In genomic region chr14:65433157-65433556, GRCh38 we compare ENCODE assay signal across 15 cellular contexts. TPM values are rescaled to one million over a fixed set of nuclear protein-coding genes. Genes with fewer than 3 reads are reported as not detected.
DNase-seq lines count a peak whose midpoint lies in the region; ATAC-seq, FAIRE-seq and TF ChIP-seq lines count a peak whose summit lies in the region.
"Had no signal": no experiment of that assay in that cellular context is flagged by ENCODE, and none has a peak within 500 bp of the region (broad histone marks: within the 10 kb centered on the region; RNA-seq: fewer than 3 reads in every experiment).

No MANE protein-coding gene starts in this region.

- peak overlapping the region; percentile 22 for H3K27ac Mint-ChIP-seq in Calu3 (ENCODE audit: unreplicated experiment)
- H3K27ac Mint-ChIP-seq in activated CD4-positive, alpha-beta memory T cell treated with anti-CD3 and anti-CD28 coated beads for 36 hours = peak overlapping the region; percentile 47
- peak overlapping the region; percentile 94 for H3K27ac Mint-ChIP-seq in mesothelial cell of epicardium

- TF ChIP-seq POLR2A in GM18505 (IDR thresholded peaks at IDR 0.05; ENCODE audit: borderline replicate concordance, extremely low read depth, insufficient read depth, insufficient read length) = no peak

- no peaks in the 10 kb centered on the region for H3K9me3 Mint-ChIP-seq in Calu3 (ENCODE audit: low read depth, unreplicated experiment)
- peaks cover 2% of the 10 kb centered on the region for H3K9me3 Mint-ChIP-seq in activated CD4-positive, alpha-beta memory T cell treated with anti-CD3 and anti-CD28 coated beads for 36 hours
- peaks cover 3% of the 10 kb centered on the region for H3K9me3 Mint-ChIP-seq in mesothelial cell of epicardium

- no peaks in the 10 kb centered on the region for H3K36me3 ChIP-seq in tibial artery
- H3K36me3 ChIP-seq: adrenal gland had no signal

- no peaks in the 10 kb centered on the region for H3K27me3 Mint-ChIP-seq in Calu3 (ENCODE audit: unreplicated experiment)
- no peaks in the 10 kb centered on the region for H3K27me3 Mint-ChIP-seq in activated CD4-positive, alpha-beta memory T cell treated with anti-CD3 and anti-CD28 coated beads for 36 hours
- H3K27me3 Mint-ChIP-seq in mesothelial cell of epicardium (ENCODE audit: low read depth) = no peaks in the 10 kb centered on the region

- H3K4me3 ChIP-seq in foreskin fibroblast (ENCODE audit: low read depth in 1 of 2, low read length in 2 of 2) (no peak overlapping the region), tibial artery (no peak overlapping the region)
- H3K4me3 ChIP-seq: adrenal gland had no signal

- no peaks in the 10 kb centered on the region for H3K9me3 ChIP-seq in tibial artery
- H3K9me3 ChIP-seq: adrenal gland had no signal

- BruUV-seq in Calu3 (replicated peaks; lab: Mats Ljungman, UMichigan) = no TSS peak

- H3K4me1 ChIP-seq in tibial artery = peaks cover 0 to 21% (median 7%) of the 10 kb centered on the region in 4 donors

- no peak overlapping the region for H3K4me3 Mint-ChIP-seq in Calu3 (ENCODE audit: low read depth, unreplicated experiment)
- H3K4me3 Mint-ChIP-seq in activated CD4-positive, alpha-beta memory T cell treated with anti-CD3 and anti-CD28 coated beads for 36 hours = no peak overlapping the region
- H3K4me3 Mint-ChIP-seq in mesothelial cell of epicardium = no peak overlapping the region

- DNase-seq in Calu3 (no peak), GM19239 (ENCODE audit: insufficient read length, low spot score) (no peak), mesothelial cell of epicardium (ENCODE audit: low spot score in 2 of 2, unreplicated experiment in 2 of 2) (no peak), foreskin fibroblast (no peak), tibial artery (no peak), left ventricle myocardium superior (no peak)
- no peak for DNase-seq in activated CD4-positive, alpha-beta memory T cell treated with anti-CD3 and anti-CD28 coated beads for 36 hours
- DNase-seq: activated T-cell treated with anti-CD3 and anti-CD28 coated beads for 4 hours, adrenal gland, C1 segment of cervical spinal cord, DMS79, NCI-H2029, SW 1271 had no signal

- H3K27me3 ChIP-seq in tibial artery = no peaks in the 10 kb centered on the region
- H3K27me3 ChIP-seq: adrenal gland had no signal

- no peak overlapping the region for H3K27ac ChIP-seq in tibial artery

- peaks cover 58% of the 10 kb centered on the region for H3K4me1 Mint-ChIP-seq in Calu3 (ENCODE audit: low read depth, unreplicated experiment)
- H3K4me1 Mint-ChIP-seq in activated CD4-positive, alpha-beta memory T cell treated with anti-CD3 and anti-CD28 coated beads for 36 hours (ENCODE audit: low read depth) = peaks cover 51% of the 10 kb centered on the region
- peaks cover 58% of the 10 kb centered on the region for H3K4me1 Mint-ChIP-seq in mesothelial cell of epicardium

- peak; percentile 74 for FAIRE-seq in GM19239 (lab: Jason Lieb, UNC)

- ATAC-seq in GM18505 (IDR thresholded peaks at IDR 0.05; ENCODE audit: unreplicated experiment) (no peak), left ventricle myocardium superior (no peak)
- ATAC-seq: Panc1 had no signal

- intact Hi-C loops in Calu3 (cut with micrococcal nuclease; ENCODE audit: unreplicated experiment) = no loop called here
- intact Hi-C loops in activated CD4-positive, alpha-beta memory T cell treated with anti-CD3 and anti-CD28 coated beads for 36 hours (cut with micrococcal nuclease) = no loop called here
- intact Hi-C loops in tibial artery (cut with DNase I; ENCODE audit: low total_unique reads) = no loop called here
- intact Hi-C loops in left ventricle myocardium superior (cut with micrococcal nuclease) = no loop called here

- POLR2A ChIA-PET in activated CD4-positive, alpha-beta memory T cell treated with anti-CD3 and anti-CD28 coated beads for 36 hours (lab: Charles Lee) = no interaction called here

- CTCF ChIA-PET in Calu3 (lab: Charles Lee) = interaction anchor here (2.1 kb wide), 1 partner anchor 18 kb away, joined by 5 read pairs; no protein-coding TSS in a partner anchor
- CTCF ChIA-PET in activated CD4-positive, alpha-beta memory T cell treated with anti-CD3 and anti-CD28 coated beads for 36 hours (lab: Charles Lee) = interaction anchor here (0.7 to 2.8 kb wide), 4 partner anchors 18 to 391 kb away, joined by 3 to 8 read pairs (median 4); no protein-coding TSS in a partner anchor

- H3K36me3 Mint-ChIP-seq in Calu3 (ENCODE audit: insufficient read depth, unreplicated experiment) (peaks cover 13% of the 10 kb centered on the region), mesothelial cell of epicardium (peaks cover 4% of the 10 kb centered on the region)
- H3K36me3 Mint-ChIP-seq in activated CD4-positive, alpha-beta memory T cell treated with anti-CD3 and anti-CD28 coated beads for 36 hours = peaks cover 10% of the 10 kb centered on the region

- no peak for TF ChIP-seq CTCF in Calu3 (IDR thresholded peaks at IDR 0.05; ENCODE audit: unreplicated experiment)
- TF ChIP-seq CTCF in mesothelial cell of epicardium (IDR thresholded peaks at IDR 0.05; ENCODE audit: unreplicated experiment) = no peak
- no peak for TF ChIP-seq CTCF in foreskin fibroblast (IDR thresholded peaks at IDR 0.05; ENCODE audit: low read depth, low read length)
- no peak for TF ChIP-seq CTCF in tibial artery (IDR thresholded peaks at IDR 0.05)

RNA-seq across cellular contexts. Expression of gene FUT8, which starts 20.6 kb away (rescaled TPM):
- 85.7 and 129 TPM in 2 replicates for total RNA-seq in Calu3 (2022)
- total RNA-seq in activated CD4-positive, alpha-beta memory T cell treated with anti-CD3 and anti-CD28 coated beads for 36 hours = 10 to 100 TPM; 50.7 to 51.4 TPM
- 48.9 to 51.8 TPM (median 49.4 TPM) in 3 replicates for total RNA-seq in mesothelial cell of epicardium
- 11.5 TPM for total RNA-seq in left ventricle myocardium superior

Comparison
In these comparisons a context has a peak if more than half of its experiments do, and no peak if none do; other contexts are left out.
1. H3K27ac Mint-ChIP-seq: peak in every context shown above with its lines; median percentile 94 in mesothelial cell of epicardium; 47 in activated CD4-positive, alpha-beta memory T cell treated with anti-CD3 and anti-CD28 coated beads for 36 hours; 22 in Calu3.